14 cellular contexts compared by ENCODE assay signal in genomic region chr18:57930476-57930875, GRCh38.
DNase-seq lines count a peak whose midpoint lies in the region; ATAC-seq, FAIRE-seq and TF ChIP-seq lines count a peak whose summit lies in the region.
"Had no signal": no experiment of that assay in that cellular context is flagged by ENCODE, and none has a peak within 500 bp of the region (broad histone marks: within the 10 kb centered on the region; RNA-seq: fewer than 3 reads in every experiment).

No MANE protein-coding gene starts in this region.

- no peaks in the 10 kb centered on the region for H3K27me3 ChIP-seq in trophoblast cell (ENCODE audit: insufficient read depth, low read length)
- H3K27me3 ChIP-seq: BE2C had no signal

- H3K27ac Mint-ChIP-seq in HFFc6, result no peak overlapping the region
- H3K27ac Mint-ChIP-seq: stimulated activated naive CD8-positive, alpha-beta T cell treated with anti-CD3 and anti-CD28 coated beads, Interleukin-15, amount 100 ng/mL, for 72 hours had no signal

- no peak overlapping the region for H2AFZ ChIP-seq in trophoblast cell (ENCODE audit: insufficient read depth, low read length, poor library complexity)

- no peaks in the 10 kb centered on the region for H3K9me3 Mint-ChIP-seq in HFFc6

- ATAC-seq in A549, result no peak
- ATAC-seq: stimulated activated naive CD8-positive, alpha-beta T cell treated with anti-CD3 and anti-CD28 coated beads, Interleukin-15, amount 100 ng/mL, for 72 hours had no signal

- H3K4ac ChIP-seq in trophoblast cell (ENCODE audit: low read depth, low read length), result no peak overlapping the region

- peak overlapping the region; percentile 72; the same call in 1 of the 2 replicates for H3K4me3 Mint-ChIP-seq in HFFc6
- H3K4me3 Mint-ChIP-seq: stimulated activated naive CD8-positive, alpha-beta T cell treated with anti-CD3 and anti-CD28 coated beads, Interleukin-15, amount 100 ng/mL, for 72 hours had no signal

- H4K8ac ChIP-seq in trophoblast cell (ENCODE audit: low read depth, low read length), result no peak overlapping the region

- no peak overlapping the region for H2BK120ac ChIP-seq in trophoblast cell (ENCODE audit: insufficient read depth, low read length, poor library complexity)

- TF ChIP-seq RAD21 in A549 (conservative IDR thresholded peaks at IDR 0.05 in 1 of 2, IDR thresholded peaks at IDR 0.05 in 1 of 2), result no peak

- no peaks in the 10 kb centered on the region for H3K36me3 ChIP-seq in trophoblast cell (ENCODE audit: control insufficient read depth in 1 of 2, insufficient read depth in 2 of 2, low read length in 2 of 2)
- H3K36me3 ChIP-seq: BE2C had no signal

- H3K27ac ChIP-seq in A549 (peak overlapping the region in 1 of 2 experiments; percentile 53; a peak in 2 of 6 replicates), trophoblast cell (ENCODE audit: low read depth, low read length) (no peak overlapping the region)
- H3K27ac ChIP-seq: HL-60 had no signal

- H3K14ac ChIP-seq in trophoblast cell (ENCODE audit: low read length), result no peak overlapping the region

- CTCF ChIA-PET in A549 (lab: Yijun Ruan, JAX), result no interaction called here

- POLR2A ChIA-PET in A549 (lab: Yijun Ruan, JAX), result no interaction called here

- peaks cover 3% of the 10 kb centered on the region; the same call in 1 of the 2 replicates for H3K27me3 Mint-ChIP-seq in HFFc6 (ENCODE audit: insufficient read depth)
- H3K27me3 Mint-ChIP-seq: stimulated activated naive CD8-positive, alpha-beta T cell treated with anti-CD3 and anti-CD28 coated beads, Interleukin-15, amount 100 ng/mL, for 72 hours had no signal

- H3K18ac ChIP-seq in trophoblast cell (ENCODE audit: low read length), result no peak overlapping the region

- WGBS in A549 (ENCODE audit: missing lambda C conversion rate), result 50% methylated on average over 6 of the region's 6 CpGs
- WGBS in trophoblast cell (ENCODE audit: extremely low coverage, insufficient coverage, insufficient read length), result no CpG with 5 or more reads among the region's 6 CpGs

- TF ChIP-seq CTCF in A549 (IDR thresholded peaks at IDR 0.05), result no peak
- TF ChIP-seq CTCF in HFFc6 (IDR thresholded peaks at IDR 0.05), result no peak
- no peak for TF ChIP-seq CTCF in epithelial cell of proximal tubule (conservative IDR thresholded peaks at IDR 0.05; ENCODE audit: low read depth, low read length)

- H2AK5ac ChIP-seq in trophoblast cell (ENCODE audit: low read length), result no peak overlapping the region

- H3K9ac ChIP-seq in trophoblast cell (ENCODE audit: low read length), result no peak overlapping the region

- H3K36me3 Mint-ChIP-seq in HFFc6 (ENCODE audit: low read depth), result no peaks in the 10 kb centered on the region

- no peak overlapping the region for H2BK12ac ChIP-seq in trophoblast cell (ENCODE audit: low read length)

- no peak overlapping the region for H2BK5ac ChIP-seq in trophoblast cell (ENCODE audit: low read depth, low read length, poor library complexity)

- H3K9me3 ChIP-seq in A549 (no peaks in the 10 kb centered on the region), trophoblast cell (ENCODE audit: insufficient read depth, low read depth, low read length) (no peaks in the 10 kb centered on the region)
- H3K9me3 ChIP-seq: BE2C had no signal

- H3K79me1 ChIP-seq in trophoblast cell (ENCODE audit: low read length), result no peaks in the 10 kb centered on the region

- H3K79me2 ChIP-seq in trophoblast cell (ENCODE audit: control insufficient read depth, insufficient read depth, low read length, poor library complexity), result no peaks in the 10 kb centered on the region

- no peak overlapping the region for H4K12ac ChIP-seq in trophoblast cell (ENCODE audit: low read depth, low read length)

- peaks cover 23% of the 10 kb centered on the region for H3K4me1 Mint-ChIP-seq in HFFc6 (ENCODE audit: low read depth)

- H3K4me3 ChIP-seq in A549 (no peak overlapping the region), epithelial cell of proximal tubule (ENCODE audit: low read depth, low read length) (peak overlapping the region; percentile 25), trophoblast cell (ENCODE audit: low read depth, low read length) (no peak overlapping the region)

- no peak for TF ChIP-seq POLR2A in A549 (IDR thresholded peaks at IDR 0.05; ENCODE audit: low read length)

- H3K4me1 ChIP-seq in A549, result peaks cover 12% of the 10 kb centered on the region
- no peaks in the 10 kb centered on the region for H3K4me1 ChIP-seq in trophoblast cell (ENCODE audit: control insufficient read depth in 1 of 2, insufficient read depth in 2 of 2, low read length in 2 of 2)
- H3K4me1 ChIP-seq: BE2C had no signal

- no peak overlapping the region for H3K23ac ChIP-seq in trophoblast cell (ENCODE audit: low read length)

- DNase-seq in A549 (ENCODE audit: low read depth in 1 of 2, low spot score in 1 of 2) (no peak), HFFc6 (no peak), NCI-H2227 treated with DMSO at 0.1 percent for 48 hours (lab: John Stamatoyannopoulos, UW) (peak; percentile 30), epithelial cell of proximal tubule (ENCODE audit: low read depth) (no peak), kidney tubule cell (ENCODE audit: low spot score) (no peak), islet precursor cell (no peak), trophoblast cell (no peak)
- no peak for DNase-seq in activated CD4-positive, alpha-beta T cell treated with anti-CD3 and anti-CD28 coated beads, Interleukin-2, amount 50 U/mL, for 48 hours
- DNase-seq: BE2C; GF-D8; Right ventricle myocardium superior; stimulated activated CD4-positive, alpha-beta T cell treated with anti-CD3 and anti-CD28 coated beads, Interleukin-4, amount 100 ng/mL, for 24 hours; stimulated activated naive CD8-positive, alpha-beta T cell treated with anti-CD3 and anti-CD28 coated beads, Interleukin-15, amount 100 ng/mL, for 72 hours had no signal

- TF ChIP-seq EP300 in A549 (IDR thresholded peaks at IDR 0.05), result no peak

- FAIRE-seq in A549 (lab: Jason Lieb, UNC), result no peak

- H3K4me2 ChIP-seq in A549, result peak overlapping the region; percentile 63
- H3K4me2 ChIP-seq in trophoblast cell (ENCODE audit: low read length), result no peak overlapping the region

- no peak overlapping the region for H4K91ac ChIP-seq in trophoblast cell (ENCODE audit: low read depth, low read length)

TF ChIP-seq in A549, 52 proteins besides CTCF, POLR2A, EP300 and RAD21:
- TF ChIP-seq HOXA7 (CRISPR knock-in tag; IDR thresholded peaks at IDR 0.05) (no peak), ZFP36 (IDR thresholded peaks at IDR 0.05; ENCODE audit: borderline replicate concordance, partially characterized antibody) (no peak), TFCP2L1 (CRISPR knock-in tag; IDR thresholded peaks at IDR 0.05) (no peak), HDAC2 (IDR thresholded peaks at IDR 0.05) (no peak), SMC3 (IDR thresholded peaks at IDR 0.05) (no peak), KDM1A (IDR thresholded peaks at IDR 0.05; ENCODE audit: low read depth) (no peak), EHF (CRISPR knock-in tag; IDR thresholded peaks at IDR 0.05) (no peak), CBX2 (IDR thresholded peaks at IDR 0.05; ENCODE audit: borderline replicate concordance, low read depth) (no peak), RNF2 (IDR thresholded peaks at IDR 0.05; ENCODE audit: borderline replicate concordance, low read depth) (no peak), FOSL2 (IDR thresholded peaks at IDR 0.05) (no peak), FOSL2 (CRISPR knock-in tag; IDR thresholded peaks at IDR 0.05) (no peak), RARB (CRISPR knock-in tag; IDR thresholded peaks at IDR 0.05) (no peak), MAFK (IDR thresholded peaks at IDR 0.05; ENCODE audit: partially characterized antibody) (no peak), FOSB (CRISPR knock-in tag; IDR thresholded peaks at IDR 0.05) (no peak), JUNB (IDR thresholded peaks at IDR 0.05) (no peak), ZSCAN20 (CRISPR knock-in tag; IDR thresholded peaks at IDR 0.05) (no peak), GATA3 (IDR thresholded peaks at IDR 0.05; ENCODE audit: borderline replicate concordance) (no peak)
- TF ChIP-seq, protein P1, sequence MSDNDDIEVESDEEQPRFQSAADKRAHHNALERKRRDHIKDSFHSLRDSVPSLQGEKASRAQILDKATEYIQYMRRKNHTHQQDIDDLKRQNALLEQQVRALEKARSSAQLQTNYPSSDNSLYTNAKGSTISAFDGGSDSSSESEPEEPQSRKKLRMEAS (IDR thresholded peaks at IDR 0.05), result no peak
- TF ChIP-seq, protein P2, sequence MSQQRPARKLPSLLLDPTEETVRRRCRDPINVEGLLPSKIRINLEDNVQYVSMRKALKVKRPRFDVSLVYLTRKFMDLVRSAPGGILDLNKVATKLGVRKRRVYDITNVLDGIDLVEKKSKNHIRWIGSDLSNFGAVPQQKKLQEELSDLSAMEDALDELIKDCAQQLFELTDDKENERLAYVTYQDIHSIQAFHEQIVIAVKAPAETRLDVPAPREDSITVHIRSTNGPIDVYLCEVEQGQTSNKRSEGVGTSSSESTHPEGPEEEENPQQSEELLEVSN (IDR thresholded peaks at IDR 0.05; ENCODE audit: borderline replicate concordance, low read depth), result no peak
